In the genomic region with DNA sequence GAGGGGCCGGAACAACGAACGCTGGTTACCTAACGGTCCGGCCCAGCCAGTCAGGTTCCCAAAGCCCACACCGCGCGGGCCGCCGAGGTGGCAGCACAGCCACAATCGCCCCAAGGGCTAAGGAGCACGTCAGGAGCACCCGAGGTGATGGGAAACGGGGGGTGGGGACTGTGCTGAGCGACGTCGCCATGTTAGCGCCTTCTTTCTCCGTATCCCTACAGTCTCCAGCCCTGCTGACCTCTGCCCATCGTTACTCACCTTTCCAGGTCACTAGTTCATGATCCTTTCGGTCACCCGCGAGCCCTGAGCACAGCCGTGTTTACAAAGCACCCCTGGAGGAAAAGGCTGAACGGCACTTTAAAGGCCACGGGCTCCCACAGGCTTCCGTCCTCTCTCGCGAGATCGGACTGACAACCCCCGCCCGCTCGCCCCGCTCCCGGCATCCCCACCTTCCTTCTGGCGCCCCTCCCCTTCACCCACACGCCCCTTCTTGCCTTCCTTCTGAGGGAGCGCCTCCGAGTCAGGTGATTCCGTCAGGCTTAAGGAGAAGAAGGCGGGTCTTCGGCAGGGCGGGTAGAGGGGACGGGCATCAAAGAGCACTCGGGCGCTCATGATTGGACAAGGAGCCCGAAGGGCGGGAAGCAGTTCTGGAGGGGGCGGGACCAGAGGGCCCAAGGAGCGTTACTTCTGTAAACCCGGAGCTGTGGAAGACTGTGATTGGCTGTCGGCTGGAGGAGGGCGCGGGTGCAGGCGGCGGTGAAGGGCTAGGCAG, we compare ENCODE assay signal across 8 cellular contexts. TPM values are rescaled to one million over a fixed set of nuclear protein-coding genes. Genes with fewer than 3 reads are reported as not detected.
DNase-seq lines count a peak whose midpoint lies in the region; ATAC-seq, FAIRE-seq and TF ChIP-seq lines count a peak whose summit lies in the region.

A gene with protein sequence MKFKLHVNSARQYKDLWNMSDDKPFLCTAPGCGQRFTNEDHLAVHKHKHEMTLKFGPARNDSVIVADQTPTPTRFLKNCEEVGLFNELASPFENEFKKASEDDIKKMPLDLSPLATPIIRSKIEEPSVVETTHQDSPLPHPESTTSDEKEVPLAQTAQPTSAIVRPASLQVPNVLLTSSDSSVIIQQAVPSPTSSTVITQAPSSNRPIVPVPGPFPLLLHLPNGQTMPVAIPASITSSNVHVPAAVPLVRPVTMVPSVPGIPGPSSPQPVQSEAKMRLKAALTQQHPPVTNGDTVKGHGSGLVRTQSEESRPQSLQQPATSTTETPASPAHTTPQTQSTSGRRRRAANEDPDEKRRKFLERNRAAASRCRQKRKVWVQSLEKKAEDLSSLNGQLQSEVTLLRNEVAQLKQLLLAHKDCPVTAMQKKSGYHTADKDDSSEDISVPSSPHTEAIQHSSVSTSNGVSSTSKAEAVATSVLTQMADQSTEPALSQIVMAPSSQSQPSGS (minus strand): TSS at position 412 of the 772 bp plus-strand sequence. CDS start 31,760 bp downstream, outside the sequence.

- H3K4me1 ChIP-seq in adipocyte (ENCODE audit: control insufficient read depth, insufficient read depth, low read length) (peaks cover 21% of the 10 kb centered on the region), pancreas (peaks cover 0 to 23% (median 14%) of the 10 kb centered on the region in 3 donors), tibial artery (peaks cover 0 to 27% (median 9%) of the 10 kb centered on the region in 4 donors)

- FAIRE-seq in pancreas (lab: Jason Lieb, UNC), result peak; percentile 98

- H3K27me3 ChIP-seq in adipocyte (replicated peaks; ENCODE audit: control insufficient read depth, insufficient read depth, low read length), result no peaks in the 10 kb centered on the region
- H3K27me3 ChIP-seq in pancreas, result no peaks in the 10 kb centered on the region
- no peaks in the 10 kb centered on the region for H3K27me3 ChIP-seq in tibial artery

- peak within 1 kb of the TSS; percentile 100 for H3K9ac ChIP-seq in adipocyte (ENCODE audit: low read length)

- DNase-seq in NCI-H1436 (lab: John Stamatoyannopoulos, UW), result peak; percentile 99
- DNase-seq in T follicular helper cell (ENCODE audit: low read depth), result peak; percentile 98
- peak; percentile 100 for DNase-seq in adipocyte (ENCODE audit: low read depth)
- DNase-seq in Right ventricle myocardium superior, result peak; percentile 98
- DNase-seq in pancreas, result peak; percentile 93 to 100 (median 99)
- DNase-seq in tibial artery, result peak; percentile 100

- H3K9me3 ChIP-seq in adipocyte (ENCODE audit: control insufficient read depth, low read length) (no peaks in the 10 kb centered on the region), pancreas (no peaks in the 10 kb centered on the region), tibial artery (no peaks in the 10 kb centered on the region)

- H3K36me3 ChIP-seq in adipocyte (ENCODE audit: control insufficient read depth, insufficient read depth, low read length, severe bottlenecking) (peaks cover 3% of the 10 kb centered on the region), pancreas (no peaks in the 10 kb centered on the region), tibial artery (no peaks in the 10 kb centered on the region)

- intact Hi-C loops in Right ventricle myocardium superior (cut with DNase I), result no loop called here
- intact Hi-C loops in pancreas (cut with DNase I), result no loop called here
- intact Hi-C loops in tibial artery (cut with DNase I; ENCODE audit: low total_unique reads), result no loop called here

- ATAC-seq in HG02798 (IDR thresholded peaks at IDR 0.05; ENCODE audit: poor library complexity, unreplicated experiment) (peak; percentile 96), Right ventricle myocardium superior (ENCODE audit: poor library complexity) (peak; percentile 97), pancreas (peak; percentile 94 to 98 (median 95))

- 0% methylated on average over 50 to 56 of the region's 56 CpGs for WGBS in pancreas, 2 donors

- TF ChIP-seq CTCF in GM12875 (IDR thresholded peaks at IDR 0.05; ENCODE audit: borderline replicate concordance, insufficient read depth, low read depth, low read length), result no peak
- TF ChIP-seq CTCF in pancreas (IDR thresholded peaks at IDR 0.05), result no peak
- no peak for TF ChIP-seq CTCF in tibial artery (IDR thresholded peaks at IDR 0.05)

- H3K4me3 ChIP-seq in GM12875 (ENCODE audit: low read depth, low read length) (peak within 1 kb of the TSS; percentile 100), adipocyte (ENCODE audit: low read length) (peak within 1 kb of the TSS; percentile 99), pancreas (peak within 1 kb of the TSS; percentile 61 to 94 (median 91)), tibial artery (peak within 1 kb of the TSS; percentile 79 to 88)

- H3K27ac ChIP-seq in pancreas (peak within 1 kb of the TSS; percentile 81 to 94 (median 90)), tibial artery (peak within 1 kb of the TSS; percentile 93 to 98)

RNA-seq across cellular contexts. Expression of the gene that starts here (rescaled TPM):
- total RNA-seq in Right ventricle myocardium superior, result 21.8 TPM
- total RNA-seq in pancreas, result 10 to 100 TPM; 18.0 to 36.1 (median 24.7) TPM
- polyA plus RNA-seq in pancreas, result 10 to 100 TPM in 1 of 2 donors, 1 to 10 TPM in 1; 7.9 to 14.0 TPM

Comparison
In these comparisons a context has a peak if more than half of its experiments do, and no peak if none do; other contexts are left out.
1. Peak in every context shown above with its lines: DNase-seq, ATAC-seq, H3K4me3 ChIP-seq and H3K27ac ChIP-seq.